Comparison of ENCODE assay signal across 9 cellular contexts in genomic region chr1:10415967-10416366, GRCh38. TPM values are rescaled to one million over a fixed set of nuclear protein-coding genes. Genes with fewer than 3 reads are reported as not detected.
DNase-seq lines count a peak whose midpoint lies in the region; ATAC-seq and TF ChIP-seq lines count a peak whose summit lies in the region.
"Not testable (repeated sequence)": the region's sequence is repeated elsewhere in the genome, so short reads cannot be mapped to it uniquely, and the experiment has no call there.
"Had no signal": no experiment of that assay in that cellular context is flagged by ENCODE, and none has a peak within 500 bp of the region (broad histone marks: within the 10 kb centered on the region; RNA-seq: fewer than 3 reads in every experiment).

No MANE protein-coding gene starts in this region.

- not testable (repeated sequence) for H3K4me1 Mint-ChIP-seq in Calu3 (ENCODE audit: low read depth, unreplicated experiment); activated CD8-positive, alpha-beta T cell treated with anti-CD3 and anti-CD28 coated beads for 36 hours (ENCODE audit: low read depth); activated naive CD8-positive, alpha-beta T cell treated with anti-CD3 and anti-CD28 coated beads for 36 hours

- TF ChIP-seq CTCF in Calu3 (IDR thresholded peaks at IDR 0.05; ENCODE audit: unreplicated experiment); Loucy (conservative IDR thresholded peaks at IDR 0.05; ENCODE audit: low read length); activated CD8-positive, alpha-beta T cell treated with anti-CD3 and anti-CD28 coated beads for 36 hours (IDR thresholded peaks at IDR 0.05); spleen (IDR thresholded peaks at IDR 0.05 in 8 of 11, conservative IDR thresholded peaks at IDR 0.05 in 3 of 11): not testable (repeated sequence)

- H2AK5ac ChIP-seq in mesenchymal stem cell (ENCODE audit: low read length, severe bottlenecking), result not testable (repeated sequence)

- not testable (repeated sequence) for H3K9me3 Mint-ChIP-seq in Calu3 (ENCODE audit: low read depth, unreplicated experiment); activated CD8-positive, alpha-beta T cell treated with anti-CD3 and anti-CD28 coated beads for 36 hours; activated naive CD8-positive, alpha-beta T cell treated with anti-CD3 and anti-CD28 coated beads for 36 hours

- not testable (repeated sequence) for H2BK120ac ChIP-seq in mesenchymal stem cell (ENCODE audit: low read depth, low read length)

- peak overlapping the region; percentile 52 for H3K27ac Mint-ChIP-seq in Calu3 (ENCODE audit: unreplicated experiment)
- peak overlapping the region; percentile 37 for H3K27ac Mint-ChIP-seq in activated CD8-positive, alpha-beta T cell treated with anti-CD3 and anti-CD28 coated beads for 36 hours
- peak overlapping the region; percentile 32 for H3K27ac Mint-ChIP-seq in activated naive CD8-positive, alpha-beta T cell treated with anti-CD3 and anti-CD28 coated beads for 36 hours

- WGBS in mesenchymal stem cell, result no CpG with 5 or more reads among the region's 1 CpG
- 89 to 97% (median 93%) methylated on average over 1 of the region's 1 CpG for WGBS in spleen, 5 donors

- H3K18ac ChIP-seq in mesenchymal stem cell (ENCODE audit: low read depth in 1 of 2, low read length in 2 of 2), result not testable (repeated sequence)

- H3K4me1 ChIP-seq in Loucy (ENCODE audit: insufficient read depth, low read length, poor library complexity, severe bottlenecking) (peaks cover 17% of the 10 kb centered on the region), spleen (peaks cover 0 to 39% (median 6%) of the 10 kb centered on the region in 6 donors)
- H3K4me1 ChIP-seq in mesenchymal stem cell (ENCODE audit: control insufficient read depth, insufficient read depth, low read depth, low read length), result not testable (repeated sequence)

- not testable (repeated sequence) for H2BK5ac ChIP-seq in mesenchymal stem cell (ENCODE audit: low read depth, low read length, poor library complexity, severe bottlenecking)

- H3K36me3 Mint-ChIP-seq in Calu3 (ENCODE audit: insufficient read depth, unreplicated experiment), result peaks cover 59% of the 10 kb centered on the region
- H3K36me3 Mint-ChIP-seq in activated CD8-positive, alpha-beta T cell treated with anti-CD3 and anti-CD28 coated beads for 36 hours (ENCODE audit: low read depth), result peaks cover 62% of the 10 kb centered on the region
- H3K36me3 Mint-ChIP-seq in activated naive CD8-positive, alpha-beta T cell treated with anti-CD3 and anti-CD28 coated beads for 36 hours, result peaks cover 22% of the 10 kb centered on the region

- H3K27ac ChIP-seq in epithelial cell of prostate (peak overlapping the region; percentile 73), spleen (peak overlapping the region in 7 of 8 donors; percentile 69 to 93 (median 85))
- H3K27ac ChIP-seq in mesenchymal stem cell (ENCODE audit: low read length, poor library complexity, severe bottlenecking), result not testable (repeated sequence)

- BruUV-seq in Calu3 (replicated peaks; lab: Mats Ljungman, UMichigan), result TSS peak; percentile 38

- not testable (repeated sequence) for H3K4ac ChIP-seq in mesenchymal stem cell (ENCODE audit: low read depth in 1 of 2, low read length in 2 of 2)

- not testable (repeated sequence) for TF ChIP-seq POLR2A in spleen (IDR thresholded peaks at IDR 0.05)

- CTCF ChIA-PET in Calu3 (lab: Charles Lee), result not testable (repeated sequence)
- CTCF ChIA-PET in activated CD8-positive, alpha-beta T cell treated with anti-CD3 and anti-CD28 coated beads for 36 hours (lab: Charles Lee), result interaction anchor here (1.6 to 2.1 kb wide), 2 partner anchors 15 to 16 kb away, joined by 5 to 8 read pairs; partner anchors contain the start of gene CENPS

- not testable (repeated sequence) for H2BK15ac ChIP-seq in mesenchymal stem cell (ENCODE audit: low read depth, poor library complexity, severe bottlenecking)

- H4K20me1 ChIP-seq in Loucy (ENCODE audit: insufficient read depth, low read length, poor library complexity, severe bottlenecking), result not testable (repeated sequence)

- POLR2A ChIA-PET in activated CD8-positive, alpha-beta T cell treated with anti-CD3 and anti-CD28 coated beads for 36 hours (lab: Charles Lee), result interaction anchor here (1.3 kb wide), 1 partner anchor 16 kb away, joined by 6 read pairs; the partner anchor contains the start of gene PGD

- DNase-seq in Calu3; activated CD8-positive, alpha-beta T cell treated with anti-CD3 and anti-CD28 coated beads for 36 hours; activated naive CD8-positive, alpha-beta T cell treated with anti-CD3 and anti-CD28 coated beads for 36 hours; epithelial cell of prostate (ENCODE audit: low read depth, low spot score); mesenchymal stem cell: not testable (repeated sequence)
- DNase-seq in spleen, result peak; percentile 16

- H3K23ac ChIP-seq in mesenchymal stem cell (ENCODE audit: low read length in 2 of 2), result not testable (repeated sequence)

- not testable (repeated sequence) for H3K27me3 ChIP-seq in Loucy (ENCODE audit: insufficient read depth, low read length, poor library complexity, severe bottlenecking); mesenchymal stem cell (ENCODE audit: control insufficient read depth in 1 of 2, insufficient read depth in 1 of 2, low read length in 2 of 2); spleen (replicated peaks in 1 of 7)

- H3K79me1 ChIP-seq in mesenchymal stem cell (replicated peaks; ENCODE audit: low read length, poor library complexity, severe bottlenecking), result not testable (repeated sequence)

- not testable (repeated sequence) for H2AFZ ChIP-seq in Loucy (ENCODE audit: low read length); mesenchymal stem cell (ENCODE audit: low read depth, low read length)

- H3K27me3 Mint-ChIP-seq in Calu3 (ENCODE audit: unreplicated experiment); activated CD8-positive, alpha-beta T cell treated with anti-CD3 and anti-CD28 coated beads for 36 hours; activated naive CD8-positive, alpha-beta T cell treated with anti-CD3 and anti-CD28 coated beads for 36 hours: not testable (repeated sequence)

- H3K9ac ChIP-seq in Loucy (ENCODE audit: low read depth, low read length, poor library complexity, severe bottlenecking) (peak overlapping the region; percentile 50), mesenchymal stem cell (ENCODE audit: low read length) (peak overlapping the region; percentile 66)

- intact Hi-C loops in Calu3 (cut with micrococcal nuclease; ENCODE audit: unreplicated experiment); activated CD8-positive, alpha-beta T cell treated with anti-CD3 and anti-CD28 coated beads for 36 hours (cut with micrococcal nuclease); spleen (cut with DNase I; ENCODE audit: low total_unique reads): not testable (repeated sequence)

- H3K4me3 ChIP-seq in Loucy (ENCODE audit: low read length, poor library complexity, severe bottlenecking) (peak overlapping the region; percentile 48), spleen (peak overlapping the region in 1 of 8 donors; percentile 44)
- not testable (repeated sequence) for H3K4me3 ChIP-seq in mesenchymal stem cell (ENCODE audit: insufficient read depth in 1 of 2, low read depth in 1 of 2, low read length in 2 of 2)

- ATAC-seq in activated CD8-positive, alpha-beta T cell treated with anti-CD3 and anti-CD28 coated beads for 36 hours, result not testable (repeated sequence)

- H4K91ac ChIP-seq in mesenchymal stem cell (ENCODE audit: low read length), result not testable (repeated sequence)

- H3K4me2 ChIP-seq in Loucy (ENCODE audit: low read depth, low read length, poor library complexity, severe bottlenecking), result peak overlapping the region; percentile 60
- not testable (repeated sequence) for H3K4me2 ChIP-seq in mesenchymal stem cell (ENCODE audit: low read length, poor library complexity, severe bottlenecking)

- not testable (repeated sequence) for H3F3A ChIP-seq in Loucy (ENCODE audit: low read depth)

- H3K14ac ChIP-seq in mesenchymal stem cell (ENCODE audit: low read length in 2 of 2), result not testable (repeated sequence)

- not testable (repeated sequence) for H3K9me2 ChIP-seq in Loucy (replicated peaks; ENCODE audit: low read depth, low read length)

- H3K9me3 ChIP-seq in Loucy (ENCODE audit: insufficient read depth, low read depth, low read length); mesenchymal stem cell (ENCODE audit: control insufficient read depth, low read length); spleen: not testable (repeated sequence)

- not testable (repeated sequence) for H2BK12ac ChIP-seq in mesenchymal stem cell (ENCODE audit: low read length in 2 of 2)

- H3K36me3 ChIP-seq in Loucy (ENCODE audit: insufficient read depth, low read length) (peaks cover 85% of the 10 kb centered on the region), mesenchymal stem cell (ENCODE audit: control insufficient read depth in 1 of 2, insufficient read depth in 2 of 2, low read depth in 1 of 2, low read length in 2 of 2) (peaks cover 69 to 93% of the 10 kb centered on the region in 2 experiments), spleen (peaks cover 0 to 100% (median 95%) of the 10 kb centered on the region in 6 donors)

- H3K4me3 Mint-ChIP-seq in Calu3 (ENCODE audit: low read depth, unreplicated experiment); activated CD8-positive, alpha-beta T cell treated with anti-CD3 and anti-CD28 coated beads for 36 hours; activated naive CD8-positive, alpha-beta T cell treated with anti-CD3 and anti-CD28 coated beads for 36 hours: not testable (repeated sequence)

- H4K8ac ChIP-seq in mesenchymal stem cell (ENCODE audit: low read length), result not testable (repeated sequence)

- not testable (repeated sequence) for H3K79me2 ChIP-seq in Loucy (ENCODE audit: insufficient read depth, low read length)

RNA-seq across cellular contexts. Expression of gene CENPS, which starts 14.3 kb away (rescaled TPM):
- total RNA-seq in Calu3 (2022) (18.0 and 21.3 TPM in 2 replicates), spleen (1 to 10 TPM; 2.1 to 9.6 (median 6.2) TPM)
- total RNA-seq in activated CD8-positive, alpha-beta T cell treated with anti-CD3 and anti-CD28 coated beads for 36 hours, result 10 to 100 TPM; 18.3 to 19.4 TPM
- total RNA-seq in activated naive CD8-positive, alpha-beta T cell treated with anti-CD3 and anti-CD28 coated beads for 36 hours, result 10 to 100 TPM; 28.5 to 30.6 TPM
- 12.6 TPM for polyA plus RNA-seq in mesenchymal stem cell (2013, experiment 1 of 2)
- polyA plus RNA-seq in mesenchymal stem cell (2013, experiment 2 of 2), result 12.3 TPM
- 10 to 100 TPM in 2 of 3 donors, 1 to 10 TPM in 1; 9.3 to 13.5 (median 13.0) TPM for polyA plus RNA-seq in spleen

RNA-seq across cellular contexts. Expression of gene PGD, which starts 17.1 kb away (rescaled TPM):
- total RNA-seq in Calu3 (2022), result 142 and 155 TPM in 2 replicates
- total RNA-seq in activated CD8-positive, alpha-beta T cell treated with anti-CD3 and anti-CD28 coated beads for 36 hours, result 100 to 1,000 TPM; 126 to 130 TPM
- 100 to 1,000 TPM; 135 TPM for total RNA-seq in activated naive CD8-positive, alpha-beta T cell treated with anti-CD3 and anti-CD28 coated beads for 36 hours
- 164 TPM for polyA plus RNA-seq in mesenchymal stem cell (2013, experiment 1 of 2)
- polyA plus RNA-seq in mesenchymal stem cell (2013, experiment 2 of 2), result 159 TPM
- 100 to 1,000 TPM; 105 to 381 (median 142) TPM for total RNA-seq in spleen
- 10 to 100 TPM; 40.8 to 72.9 (median 46.6) TPM for polyA plus RNA-seq in spleen

RNA-seq across cellular contexts. Expression of gene CORT, which starts 33.9 kb away (rescaled TPM):
- 0.73 TPM in 1 of 2 replicates, not detected in the other for total RNA-seq in Calu3 (2022)
- total RNA-seq in activated CD8-positive, alpha-beta T cell treated with anti-CD3 and anti-CD28 coated beads for 36 hours, result under 1 TPM in 1 of 2 experiments, not detected in 1; 0.34 TPM
- not detected for total RNA-seq in activated naive CD8-positive, alpha-beta T cell treated with anti-CD3 and anti-CD28 coated beads for 36 hours
- polyA plus RNA-seq in mesenchymal stem cell (2013, experiment 1 of 2), result 0.07 TPM
- polyA plus RNA-seq in mesenchymal stem cell (2013, experiment 2 of 2), result 0.23 TPM
- total RNA-seq in spleen, result under 1 TPM in 1 of 7 donors, not detected in 6; 0.38 TPM
- under 1 TPM; 0.07 to 0.22 (median 0.14) TPM for polyA plus RNA-seq in spleen
- total RNA-seq: M059J, RPMI7951 had no signal

RNA-seq across cellular contexts. Expression of gene DFFA, which starts 56.4 kb away (rescaled TPM):
- total RNA-seq in Calu3 (2022), result 45.2 and 50.6 TPM in 2 replicates
- 10 to 100 TPM; 76.7 to 81.8 TPM for total RNA-seq in activated CD8-positive, alpha-beta T cell treated with anti-CD3 and anti-CD28 coated beads for 36 hours
- 100 to 1,000 TPM; 102 to 103 TPM for total RNA-seq in activated naive CD8-positive, alpha-beta T cell treated with anti-CD3 and anti-CD28 coated beads for 36 hours
- polyA plus RNA-seq in mesenchymal stem cell (2013, experiment 1 of 2), result 28.1 TPM
- polyA plus RNA-seq in mesenchymal stem cell (2013, experiment 2 of 2), result 26.5 TPM
- total RNA-seq in spleen, result 10 to 100 TPM; 18.4 to 30.1 (median 24.3) TPM
- 10 to 100 TPM in 2 of 3 donors, 1 to 10 TPM in 1; 7.2 to 14.4 (median 10.3) TPM for polyA plus RNA-seq in spleen

RNA-seq across cellular contexts. Expression of gene PEX14, which starts 58.8 kb away (rescaled TPM):
- 17.6 and 17.7 TPM in 2 replicates for total RNA-seq in Calu3 (2022)
- 10 to 100 TPM; 18.0 to 18.5 TPM for total RNA-seq in activated CD8-positive, alpha-beta T cell treated with anti-CD3 and anti-CD28 coated beads for 36 hours
- total RNA-seq in activated naive CD8-positive, alpha-beta T cell treated with anti-CD3 and anti-CD28 coated beads for 36 hours, result 10 to 100 TPM; 19.1 to 19.6 TPM
- 17.5 TPM for polyA plus RNA-seq in mesenchymal stem cell (2013, experiment 1 of 2)
- polyA plus RNA-seq in mesenchymal stem cell (2013, experiment 2 of 2), result 16.8 TPM
- total RNA-seq in spleen, result 10 to 100 TPM in 6 of 7 donors, 1 to 10 TPM in 1; 9.9 to 19.7 (median 13.8) TPM
- polyA plus RNA-seq in spleen, result 10 to 100 TPM in 1 of 3 donors, 1 to 10 TPM in 2; 9.3 to 15.1 (median 9.8) TPM
